ENCODE assay signal across 8 cellular contexts in genomic region chr9:35749515-35750255, GRCh38. TPM values are rescaled to one million over a fixed set of nuclear protein-coding genes. Genes with fewer than 3 reads are reported as not detected.
DNase-seq lines count a peak whose midpoint lies in the region; ATAC-seq and TF ChIP-seq lines count a peak whose summit lies in the region.

No MANE protein-coding gene starts in this region.

- H4K91ac ChIP-seq in neuronal stem cell (ENCODE audit: low read depth, low read length, poor library complexity) = no peak overlapping the region

- H3K27me3 Mint-ChIP-seq in activated T-cell treated with anti-CD3 and anti-CD28 coated beads, Interleukin-2, amount 50 U/mL, for 4 hours (ENCODE audit: low read depth) = no peaks in the 10 kb centered on the region

- H3K9me2 ChIP-seq in MM.1S (replicated peaks; ENCODE audit: insufficient read depth, low read length) = no peaks in the 10 kb centered on the region

- H3K36me3 ChIP-seq in MM.1S (replicated peaks; ENCODE audit: insufficient read depth, low read length) = 0 out of 2 replicates have a peak, but pooled peaks cover 5% of the 10 kb centered on the region
- H3K36me3 ChIP-seq in fibroblast of lung (ENCODE audit: control insufficient read depth, insufficient read depth, low read length) = peaks cover 9% of the 10 kb centered on the region
- H3K36me3 ChIP-seq in neuronal stem cell (replicated peaks in 1 of 2; ENCODE audit: control insufficient read depth in 2 of 2, insufficient read depth in 2 of 2, low read length in 2 of 2) = peaks cover 38 to 70% of the 10 kb centered on the region in 2 donors

- no peak overlapping the region for H3K14ac ChIP-seq in neuronal stem cell (ENCODE audit: low read length)

- H3K27me3 ChIP-seq in MM.1S (replicated peaks; ENCODE audit: insufficient read depth, low read length) (no peaks in the 10 kb centered on the region), fibroblast of lung (ENCODE audit: control insufficient read depth, insufficient read depth, low read length) (no peaks in the 10 kb centered on the region), neuronal stem cell (ENCODE audit: control insufficient read depth in 3 of 3, insufficient read depth in 3 of 3, low read depth in 1 of 3, low read length in 3 of 3) (no peaks in the 10 kb centered on the region)

- no peak for TF ChIP-seq CTCF in MM.1S (IDR thresholded peaks at IDR 0.05; ENCODE audit: low read length)
- TF ChIP-seq CTCF in fibroblast of lung (conservative IDR thresholded peaks at IDR 0.05 in 1 of 2, IDR thresholded peaks at IDR 0.05 in 1 of 2; ENCODE audit: low read depth in 1 of 2, low read length in 2 of 2) = no peak

- H3K23ac ChIP-seq in neuronal stem cell (ENCODE audit: low read depth, low read length, poor library complexity) = peak overlapping the region; percentile 52

- H3K4ac ChIP-seq in neuronal stem cell (ENCODE audit: low read length) = no peak overlapping the region

- H3K18ac ChIP-seq in neuronal stem cell (ENCODE audit: low read length) = peak overlapping the region; percentile 93

- peaks cover 56% of the 10 kb centered on the region for H3K79me2 ChIP-seq in MM.1S (ENCODE audit: low read length)
- H3K79me2 ChIP-seq in fibroblast of lung (ENCODE audit: control insufficient read depth, insufficient read depth, low read length) = peaks cover 38% of the 10 kb centered on the region

- peak; percentile 13 for ATAC-seq in GM21825 (IDR thresholded peaks at IDR 0.05; ENCODE audit: unreplicated experiment)
- ATAC-seq in activated T-cell treated with anti-CD3 and anti-CD28 coated beads, Interleukin-2, amount 50 U/mL, for 4 hours = peak; percentile 55 to 57
- ATAC-seq in HG03039 (IDR thresholded peaks at IDR 0.05; ENCODE audit: unreplicated experiment) = no peak

- H3K27ac ChIP-seq in MM.1S (ENCODE audit: low read length) (peak overlapping the region; percentile 50; the same call in 1 of the 2 replicates), fibroblast of lung (ENCODE audit: insufficient read depth, low read length) (peak overlapping the region; percentile 81), neuronal stem cell (replicated peaks; ENCODE audit: low read length) (no peak overlapping the region)

- H3K9me3 ChIP-seq in MM.1S (replicated peaks; ENCODE audit: insufficient read depth, low read length) (no peaks in the 10 kb centered on the region), fibroblast of lung (ENCODE audit: control insufficient read depth, insufficient read depth, low read depth, low read length) (no peaks in the 10 kb centered on the region), neuronal stem cell (replicated peaks in 1 of 2; ENCODE audit: control insufficient read depth in 2 of 2, insufficient read depth in 1 of 2, low read depth in 1 of 2, low read length in 2 of 2) (no peaks in the 10 kb centered on the region)

- H3K4me3 ChIP-seq in GM08714 (ENCODE audit: low read length) (peak overlapping the region; percentile 80), MM.1S (ENCODE audit: low read length) (peak overlapping the region; percentile 96), fibroblast of lung (replicated peaks in 1 of 4; ENCODE audit: control extremely low read depth in 1 of 4, insufficient read depth in 1 of 4, low read depth in 3 of 4, low read length in 4 of 4) (peak overlapping the region; percentile 47 to 97 (median 80)), neuronal stem cell (ENCODE audit: low read length in 2 of 2) (peak overlapping the region; percentile 87 to 96)

- H2BK120ac ChIP-seq in neuronal stem cell (ENCODE audit: low read depth, low read length) = no peak overlapping the region

- peaks cover 20% of the 10 kb centered on the region for H3K4me1 ChIP-seq in MM.1S (ENCODE audit: low read length)
- peaks cover 7% of the 10 kb centered on the region for H3K4me1 ChIP-seq in fibroblast of lung (ENCODE audit: control insufficient read depth, extremely low read depth, insufficient read depth, low read length)
- H3K4me1 ChIP-seq in neuronal stem cell (ENCODE audit: control insufficient read depth in 2 of 2, insufficient read depth in 1 of 2, low read depth in 1 of 2, low read length in 2 of 2) = peaks cover 19 to 23% of the 10 kb centered on the region in 2 donors

- H3K9me3 Mint-ChIP-seq in activated T-cell treated with anti-CD3 and anti-CD28 coated beads, Interleukin-2, amount 50 U/mL, for 4 hours = no peaks in the 10 kb centered on the region

- H3K4me1 Mint-ChIP-seq in activated T-cell treated with anti-CD3 and anti-CD28 coated beads, Interleukin-2, amount 50 U/mL, for 4 hours (ENCODE audit: low read depth) = peaks cover 40% of the 10 kb centered on the region

- H3K9ac ChIP-seq in MM.1S (ENCODE audit: low read length) = peak overlapping the region; percentile 85
- H3K9ac ChIP-seq in fibroblast of lung (ENCODE audit: insufficient read depth, low read length) = peak overlapping the region; percentile 86
- peak overlapping the region; percentile 95 for H3K9ac ChIP-seq in neuronal stem cell (ENCODE audit: low read depth, low read length, poor library complexity)

- H3K36me3 Mint-ChIP-seq in activated T-cell treated with anti-CD3 and anti-CD28 coated beads, Interleukin-2, amount 50 U/mL, for 4 hours (ENCODE audit: insufficient read depth) = peaks cover 23% of the 10 kb centered on the region

- peak overlapping the region; percentile 76 for H2AK5ac ChIP-seq in neuronal stem cell (ENCODE audit: low read depth, low read length)

- H3K79me1 ChIP-seq in neuronal stem cell (ENCODE audit: low read depth, low read length) = peaks cover 5% of the 10 kb centered on the region

- H2AFZ ChIP-seq in MM.1S (ENCODE audit: low read length) = peak overlapping the region; percentile 73
- H2AFZ ChIP-seq in fibroblast of lung (ENCODE audit: low read length) = peak overlapping the region; percentile 17
- H2AFZ ChIP-seq in neuronal stem cell (ENCODE audit: low read length) = peak overlapping the region; percentile 96

- peak overlapping the region; percentile 58 for H2BK5ac ChIP-seq in neuronal stem cell (ENCODE audit: low read length)

- peaks cover 14% of the 10 kb centered on the region for H3F3A ChIP-seq in MM.1S (ENCODE audit: insufficient read depth, low read length)

- no peak overlapping the region for H2BK12ac ChIP-seq in neuronal stem cell (ENCODE audit: low read length)

- no peak overlapping the region for H4K8ac ChIP-seq in neuronal stem cell (ENCODE audit: low read depth, low read length)

- WGBS in neuronal stem cell (ENCODE audit: extremely low coverage in 2 of 2, insufficient read length in 2 of 2, insufficient replicate concordance in 1 of 2), 2 donors = no CpG with 5 or more reads among the region's 19 CpGs

- H4K20me1 ChIP-seq in MM.1S (ENCODE audit: insufficient read depth, low read length) = peaks cover 11% of the 10 kb centered on the region
- peaks cover 2% of the 10 kb centered on the region for H4K20me1 ChIP-seq in fibroblast of lung (ENCODE audit: control insufficient read depth, extremely low read depth, insufficient read depth, low read length)

- peak overlapping the region; percentile 93 for H3K4me3 Mint-ChIP-seq in activated T-cell treated with anti-CD3 and anti-CD28 coated beads, Interleukin-2, amount 50 U/mL, for 4 hours

- DNase-seq in MM.1S (peak; percentile 55), fibroblast of lung (ENCODE audit: low read depth in 2 of 2) (no peak), neuronal stem cell (ENCODE audit: low spot score) (no peak), NCI-H1694 treated with DMSO at 0.1 percent for 48 hours (lab: John Stamatoyannopoulos, UW) (no peak)
- DNase-seq in activated T-cell treated with anti-CD3 and anti-CD28 coated beads, Interleukin-2, amount 50 U/mL, for 4 hours = peak; percentile 26

- H3K4me2 ChIP-seq in MM.1S (ENCODE audit: low read depth, low read length) (peak overlapping the region; percentile 77), fibroblast of lung (ENCODE audit: extremely low read depth, insufficient read depth, low read length) (peak overlapping the region; percentile 82), neuronal stem cell (ENCODE audit: insufficient read depth, low read length, poor library complexity, severe bottlenecking) (peak overlapping the region; percentile 93)

- peak overlapping the region; percentile 45 for H2BK15ac ChIP-seq in neuronal stem cell (ENCODE audit: low read length)

RNA-seq across cellular contexts. Expression of gene RGP1, which starts 0.6 kb away (rescaled TPM):
- 10 to 100 TPM; 14.3 to 15.3 (median 14.6) TPM for total RNA-seq in activated T-cell treated with anti-CD3 and anti-CD28 coated beads, Interleukin-2, amount 50 U/mL, for 4 hours
- 10.5 and 14.9 TPM in 2 replicates for total RNA-seq in fibroblast of lung
- polyA plus RNA-seq in fibroblast of lung = 17.4 and 18.0 TPM in 2 replicates
- 15.9 and 17.3 TPM in 2 replicates for polyA plus RNA-seq in fibroblast of lung (2012)
- 43.2 and 58.2 TPM in 2 replicates for polyA minus RNA-seq in fibroblast of lung (ENCODE audit: low replicate concordance)
- 12.1 TPM for polyA plus RNA-seq in neuronal stem cell (2013, experiment 1 of 2)
- 12.7 TPM for polyA plus RNA-seq in neuronal stem cell (2013, experiment 2 of 2)

RNA-seq across cellular contexts. Expression of gene GBA2, which starts 0.7 kb away (rescaled TPM):
- total RNA-seq in activated T-cell treated with anti-CD3 and anti-CD28 coated beads, Interleukin-2, amount 50 U/mL, for 4 hours = 10 to 100 TPM; 29.9 to 34.8 (median 33.2) TPM
- 21.8 and 23.9 TPM in 2 replicates for total RNA-seq in fibroblast of lung
- 24.1 and 25.5 TPM in 2 replicates for polyA plus RNA-seq in fibroblast of lung
- polyA plus RNA-seq in fibroblast of lung (2012) = 30.2 and 32.0 TPM in 2 replicates
- polyA minus RNA-seq in fibroblast of lung (ENCODE audit: low replicate concordance) = 32.9 and 44.6 TPM in 2 replicates
- 52.1 TPM for polyA plus RNA-seq in neuronal stem cell (2013, experiment 1 of 2)
- 51.9 TPM for polyA plus RNA-seq in neuronal stem cell (2013, experiment 2 of 2)

RNA-seq across cellular contexts. Expression of gene MSMP, which starts 4.4 kb away (rescaled TPM):
- 1 to 10 TPM in 1 of 3 donors, under 1 TPM in 2; 0.84 to 1.4 (median 0.86) TPM for total RNA-seq in activated T-cell treated with anti-CD3 and anti-CD28 coated beads, Interleukin-2, amount 50 U/mL, for 4 hours
- total RNA-seq in fibroblast of lung = not detected in 2 replicates
- polyA plus RNA-seq in fibroblast of lung = not detected in 2 replicates
- polyA plus RNA-seq in fibroblast of lung (2012) = not detected in 2 replicates
- polyA minus RNA-seq in fibroblast of lung (ENCODE audit: low replicate concordance) = not detected in 2 replicates
- polyA plus RNA-seq in neuronal stem cell (2013, experiment 1 of 2) = 0.18 TPM
- polyA plus RNA-seq in neuronal stem cell (2013, experiment 2 of 2) = 0.22 TPM

RNA-seq across cellular contexts. Expression of gene CREB3, which starts 17.2 kb away (rescaled TPM):
- 10 to 100 TPM; 22.9 to 27.5 (median 23.6) TPM for total RNA-seq in activated T-cell treated with anti-CD3 and anti-CD28 coated beads, Interleukin-2, amount 50 U/mL, for 4 hours
- total RNA-seq in fibroblast of lung = 64.7 and 70.2 TPM in 2 replicates
- 50.2 and 55.8 TPM in 2 replicates for polyA plus RNA-seq in fibroblast of lung
- 64.7 and 76.5 TPM in 2 replicates for polyA plus RNA-seq in fibroblast of lung (2012)
- 109 and 122 TPM in 2 replicates for polyA minus RNA-seq in fibroblast of lung (ENCODE audit: low replicate concordance)
- 23.0 TPM for polyA plus RNA-seq in neuronal stem cell (2013, experiment 1 of 2)
- polyA plus RNA-seq in neuronal stem cell (2013, experiment 2 of 2) = 21.8 TPM

RNA-seq across cellular contexts. Expression of gene TLN1, which starts 17.7 kb away (rescaled TPM):
- total RNA-seq in activated T-cell treated with anti-CD3 and anti-CD28 coated beads, Interleukin-2, amount 50 U/mL, for 4 hours = 100 to 1,000 TPM; 210 to 252 (median 230) TPM
- 214 and 405 TPM in 2 replicates for total RNA-seq in fibroblast of lung
- 214 and 244 TPM in 2 replicates for polyA plus RNA-seq in fibroblast of lung
- polyA plus RNA-seq in fibroblast of lung (2012) = 354 and 377 TPM in 2 replicates
- 919 and 1,168 TPM in 2 replicates for polyA minus RNA-seq in fibroblast of lung (ENCODE audit: low replicate concordance)
- 18.4 TPM for polyA plus RNA-seq in neuronal stem cell (2013, experiment 1 of 2)
- polyA plus RNA-seq in neuronal stem cell (2013, experiment 2 of 2) = 18.5 TPM

Comparison
In these comparisons a context has a peak if more than half of its experiments do, and no peak if none do; other contexts are left out.
1. DNase-seq: peak in MM.1S (single experiment) and activated T-cell treated with anti-CD3 and anti-CD28 coated beads, Interleukin-2, amount 50 U/mL, for 4 hours (single experiment); none in fibroblast of lung (0 of 2), neuronal stem cell (single experiment) and NCI-H1694 treated with DMSO at 0.1 percent for 48 hours (single experiment).
2. H2AFZ ChIP-seq: peak in every context shown above with its lines; median percentile 96 in neuronal stem cell; 73 in MM.1S; 17 in fibroblast of lung.
3. Peak in every context shown above with its lines, with median percentiles within 50 percentile points of each other: H3K4me3 ChIP-seq, H3K4me2 ChIP-seq and H3K9ac ChIP-seq.